In genomic region chr7:1458676-1459511, GRCh38 we compare ENCODE assay signal across 8 cellular contexts. TPM values are rescaled to one million over a fixed set of nuclear protein-coding genes. Genes with fewer than 3 reads are reported as not detected.
A peak's percentile ranks its signal among the peaks of the same experiment; 100 is the strongest.
DNase-seq lines count a peak whose midpoint lies in the region; ATAC-seq and TF ChIP-seq lines count a peak whose summit lies in the region.

TSS of gene MICALL2 (minus strand) at chr7:1459470. CDS start at chr7:1459326, 144 bp downstream.

- H3K9me2 ChIP-seq in HCT116 (ENCODE audit: insufficient read depth), result no peaks in the 10 kb centered on the region

- no peak within 1 kb of the TSS for H2AFZ ChIP-seq in HCT116 (ENCODE audit: low read depth, low read length, poor library complexity, severe bottlenecking)

- H3K27me3 ChIP-seq in HCT116 (ENCODE audit: insufficient read depth, low read length), result no peaks in the 10 kb centered on the region

- no peaks in the 10 kb centered on the region for H3K9me3 ChIP-seq in HCT116 (ENCODE audit: control insufficient read depth in 1 of 2, insufficient read depth in 1 of 2, low read depth in 1 of 2, low read length in 2 of 2)

- POLR2A ChIA-PET in HCT116 (lab: Charles Lee), result interaction anchor here (0.7 kb wide), 1 partner anchor 512 kb away, joined by 3 read pairs; no protein-coding TSS in a partner anchor

- TF ChIP-seq POLR2A in HCT116 (IDR thresholded peaks at IDR 0.05; ENCODE audit: borderline replicate concordance, extremely low read depth, insufficient read depth, insufficient read length), result peak; percentile 75

- H3K27me3 Mint-ChIP-seq in T-helper 2 cell treated with Interferon-gamma antibody and Interleukin-4, amounts not matched to agents 5 μg/mL and 100 μg/mL, for 36 hours (ENCODE audit: low read depth), result peaks cover 3% of the 10 kb centered on the region

- no peaks in the 10 kb centered on the region for H3K36me3 Mint-ChIP-seq in T-helper 2 cell treated with Interferon-gamma antibody and Interleukin-4, amounts not matched to agents 5 μg/mL and 100 μg/mL, for 36 hours (ENCODE audit: low read depth)

- H3K27ac ChIP-seq in HCT116 (ENCODE audit: low read depth, low read length), result peak within 1 kb of the TSS; percentile 84

- peak within 1 kb of the TSS; percentile 95 for H3K4me2 ChIP-seq in HCT116 (ENCODE audit: low read length)

- H3K79me2 ChIP-seq in HCT116 (ENCODE audit: insufficient read depth, low read length), result peaks cover 52% of the 10 kb centered on the region

- no peak for TF ChIP-seq RAD21 in HCT116 (IDR thresholded peaks at IDR 0.05; ENCODE audit: low read depth)

- no peaks in the 10 kb centered on the region for H4K20me1 ChIP-seq in HCT116 (ENCODE audit: insufficient read depth)

- peak within 1 kb of the TSS; percentile 26 for H3K27ac Mint-ChIP-seq in T-helper 2 cell treated with Interferon-gamma antibody and Interleukin-4, amounts not matched to agents 5 μg/mL and 100 μg/mL, for 36 hours

- CTCF ChIA-PET in HCT116 (lab: Charles Lee), result no interaction called here

- no TSS peak for BruUV-seq in HCT116 (replicated peaks; lab: Mats Ljungman, UMichigan)

- TF ChIP-seq CTCF in HCT116 (IDR thresholded peaks at IDR 0.05 in 2 of 3, conservative IDR thresholded peaks at IDR 0.05 in 1 of 3; ENCODE audit: borderline replicate concordance in 1 of 3, insufficient read depth in 1 of 3, low read depth in 2 of 3, low read length in 2 of 3) (no peak), omental fat pad (IDR thresholded peaks at IDR 0.05) (no peak)

- peak; percentile 40 for DNase-seq in T-helper 2 cell treated with Interferon-gamma antibody and Interleukin-4, amounts not matched to agents 5 μg/mL and 100 μg/mL, for 36 hours (ENCODE audit: low spot score)
- DNase-seq in T-helper 2 cell, result no peak
- DNase-seq in HCT116 (ENCODE audit: low read depth, low spot score), result peak; percentile 54
- DNase-seq in NCI-H1092 (lab: John Stamatoyannopoulos, UW), result peak; percentile 29
- DNase-seq in activated naive CD4-positive, alpha-beta T cell treated with anti-CD3 and anti-CD28 coated beads, Interleukin-2, amount 50 U/mL, for 16 hours, result peak; percentile 28
- peak; percentile 88 for DNase-seq in glomerular visceral epithelial cell (ENCODE audit: extremely low spot score)
- DNase-seq in omental fat pad (ENCODE audit: low spot score), result peak; percentile 56
- DNase-seq in NCI-H187 treated with DMSO at 0.1 percent for 48 hours (lab: John Stamatoyannopoulos, UW), result no peak

- H3K9ac ChIP-seq in HCT116 (ENCODE audit: low read length), result peak within 1 kb of the TSS; percentile 91

- intact Hi-C loops in HCT116 (cut with micrococcal nuclease), result no loop called here

- H3K4me3 ChIP-seq in HCT116 (replicated peaks in 1 of 2; ENCODE audit: low read depth in 1 of 2, low read length in 2 of 2), result peak within 1 kb of the TSS; percentile 89

- peak within 1 kb of the TSS; percentile 69 for H3K4me3 Mint-ChIP-seq in T-helper 2 cell treated with Interferon-gamma antibody and Interleukin-4, amounts not matched to agents 5 μg/mL and 100 μg/mL, for 36 hours

- H3K4me1 ChIP-seq in HCT116 (ENCODE audit: control insufficient read depth in 1 of 2, insufficient read depth in 2 of 2, low read length in 2 of 2), result peaks cover 67 to 84% of the 10 kb centered on the region in 2 experiments

- ATAC-seq in HCT116 (peak; percentile 29), omental fat pad (ENCODE audit: low FRiP score) (peak; percentile 68)

- H3K9me3 Mint-ChIP-seq in T-helper 2 cell treated with Interferon-gamma antibody and Interleukin-4, amounts not matched to agents 5 μg/mL and 100 μg/mL, for 36 hours, result no peaks in the 10 kb centered on the region

- peaks cover 3% of the 10 kb centered on the region for H3K4me1 Mint-ChIP-seq in T-helper 2 cell treated with Interferon-gamma antibody and Interleukin-4, amounts not matched to agents 5 μg/mL and 100 μg/mL, for 36 hours (ENCODE audit: low read depth)

- RAD21 ChIA-PET in HCT116 (lab: Charles Lee; ENCODE audit: low non-redundant PET in 1 of 2, low total read pairs in 2 of 2, uncharacterized antibody in 2 of 2, unreplicated experiment in 2 of 2), result no interaction called here

- H3K36me3 ChIP-seq in HCT116 (ENCODE audit: control insufficient read depth in 1 of 2, insufficient read depth in 2 of 2, low read length in 2 of 2), result no peaks in the 10 kb centered on the region

TF ChIP-seq in HCT116, 20 proteins besides CTCF, POLR2A, EP300 and RAD21:
- TF ChIP-seq CBX3 (IDR thresholded peaks at IDR 0.05; ENCODE audit: low read depth), result no peak
- TF ChIP-seq FOSL1 (IDR thresholded peaks at IDR 0.05; ENCODE audit: low read depth), result no peak
- TF ChIP-seq ZFX (IDR thresholded peaks at IDR 0.05), result peak; percentile 49; the same call in 1 of the 2 replicates
- TF ChIP-seq POLR2AphosphoS5 (IDR thresholded peaks at IDR 0.05; ENCODE audit: low read depth, low read length), result peak; percentile 95
- no peak for TF ChIP-seq TCF7L2 (IDR thresholded peaks at IDR 0.05; ENCODE audit: borderline replicate concordance, extremely low read depth, insufficient read depth, insufficient read length)
- TF ChIP-seq, protein P1, sequence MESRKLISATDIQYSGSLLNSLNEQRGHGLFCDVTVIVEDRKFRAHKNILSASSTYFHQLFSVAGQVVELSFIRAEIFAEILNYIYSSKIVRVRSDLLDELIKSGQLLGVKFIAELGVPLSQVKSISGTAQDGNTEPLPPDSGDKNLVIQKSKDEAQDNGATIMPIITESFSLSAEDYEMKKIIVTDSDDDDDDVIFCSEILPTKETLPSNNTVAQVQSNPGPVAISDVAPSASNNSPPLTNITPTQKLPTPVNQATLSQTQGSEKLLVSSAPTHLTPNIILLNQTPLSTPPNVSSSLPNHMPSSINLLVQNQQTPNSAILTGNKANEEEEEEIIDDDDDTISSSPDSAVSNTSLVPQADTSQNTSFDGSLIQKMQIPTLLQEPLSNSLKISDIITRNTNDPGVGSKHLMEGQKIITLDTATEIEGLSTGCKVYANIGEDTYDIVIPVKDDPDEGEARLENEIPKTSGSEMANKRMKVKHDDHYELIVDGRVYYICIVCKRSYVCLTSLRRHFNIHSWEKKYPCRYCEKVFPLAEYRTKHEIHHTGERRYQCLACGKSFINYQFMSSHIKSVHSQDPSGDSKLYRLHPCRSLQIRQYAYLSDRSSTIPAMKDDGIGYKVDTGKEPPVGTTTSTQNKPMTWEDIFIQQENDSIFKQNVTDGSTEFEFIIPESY (IDR thresholded peaks at IDR 0.05; ENCODE audit: extremely low read depth, insufficient replicate concordance, low read length), result no peak
- peak; percentile 19 for TF ChIP-seq YY1 (IDR thresholded peaks at IDR 0.05; ENCODE audit: extremely low read depth, insufficient replicate concordance, low read depth, low read length)
TF ChIP-seq in HCT116: peak in this region for 3.

RNA-seq across cellular contexts. Expression of gene MICALL2, which starts in this region (rescaled TPM):
- 60.7 TPM for total RNA-seq in HCT116 (2021; ENCODE audit: unreplicated experiment)
- 37.9 and 38.6 TPM in 2 replicates for polyA plus RNA-seq in HCT116 (2012)
- total RNA-seq in omental fat pad, result 10 to 100 TPM in 2 of 4 donors, 1 to 10 TPM in 2; 4.4 to 16.6 (median 9.3) TPM

Comparison
In these comparisons a context has a peak if more than half of its experiments do, and no peak if none do; other contexts are left out.
1. DNase-seq: peak in T-helper 2 cell treated with Interferon-gamma antibody and Interleukin-4, amounts not matched to agents 5 μg/mL and 100 μg/mL, for 36 hours (single experiment), HCT116 (single experiment), NCI-H1092 (single experiment), activated naive CD4-positive, alpha-beta T cell treated with anti-CD3 and anti-CD28 coated beads, Interleukin-2, amount 50 U/mL, for 16 hours (single experiment), glomerular visceral epithelial cell (single experiment) and omental fat pad (single experiment); none in T-helper 2 cell (0 of 5) and NCI-H187 treated with DMSO at 0.1 percent for 48 hours (single experiment).